In genomic region chr1:64563958-64564565, GRCh38 we compare ENCODE assay signal across 19 cellular contexts.
DNase-seq lines count a peak whose midpoint lies in the region; ATAC-seq and TF ChIP-seq lines count a peak whose summit lies in the region.
"Had no signal": no experiment of that assay in that cellular context is flagged by ENCODE, and none has a peak within 500 bp of the region (broad histone marks: within the 10 kb centered on the region; RNA-seq: fewer than 3 reads in every experiment).

No MANE protein-coding gene starts in this region.

- peaks cover 7% of the 10 kb centered on the region for H3F3A ChIP-seq in neural progenitor cell (ENCODE audit: low read depth)

- WGBS in H9 (ENCODE audit: extremely low coverage, insufficient read length, low lambda C conversion rate): no CpG with 5 or more reads among the region's 5 CpGs
- no CpG with 5 or more reads among the region's 5 CpGs for WGBS in mesendoderm (ENCODE audit: extremely low coverage, insufficient coverage, low lambda C conversion rate)

- no peaks in the 10 kb centered on the region for H3K9me3 ChIP-seq in H9 (ENCODE audit: control insufficient read depth, low read depth, low read length)
- no peaks in the 10 kb centered on the region for H3K9me3 ChIP-seq in neural progenitor cell (ENCODE audit: low read depth)
- H3K9me3 ChIP-seq in effector memory CD4-positive, alpha-beta T cell (ENCODE audit: control insufficient read depth, low read length): no peaks in the 10 kb centered on the region
- H3K9me3 ChIP-seq: BE2C had no signal

- no peak overlapping the region for H3K56ac ChIP-seq in H9 (ENCODE audit: insufficient read length, low read depth, low read length)
- no peak overlapping the region for H3K56ac ChIP-seq in mesendoderm (ENCODE audit: low read length)

- no peak overlapping the region for H3T11ph ChIP-seq in H9 (ENCODE audit: low read length)

- TF ChIP-seq CTCF in H9 (conservative IDR thresholded peaks at IDR 0.05): no peak
- no peak for TF ChIP-seq CTCF in neural progenitor cell (IDR thresholded peaks at IDR 0.05)

- no peak overlapping the region for H2AFZ ChIP-seq in H9 (ENCODE audit: low read length)
- no peak overlapping the region for H2AFZ ChIP-seq in neural progenitor cell (replicated peaks)

- H3K79me2 ChIP-seq in H9 (ENCODE audit: insufficient read depth, low read length) (0 out of 2 replicates have a peak, but pooled peaks cover 1% of the 10 kb centered on the region), mesendoderm (ENCODE audit: control insufficient read depth, insufficient read depth, low read length) (peaks cover 3% of the 10 kb centered on the region), neural progenitor cell (ENCODE audit: low read depth) (peaks cover 77% of the 10 kb centered on the region)

- H3K27me3 ChIP-seq in H9 (ENCODE audit: insufficient read depth, low read length) (no peaks in the 10 kb centered on the region), mesendoderm (ENCODE audit: insufficient read depth, low read length, poor library complexity) (no peaks in the 10 kb centered on the region), neural progenitor cell (no peaks in the 10 kb centered on the region)
- H3K27me3 ChIP-seq in effector memory CD4-positive, alpha-beta T cell (replicated peaks; ENCODE audit: control insufficient read depth, insufficient read depth, low read length, poor library complexity, severe bottlenecking): no peaks in the 10 kb centered on the region
- H3K27me3 ChIP-seq: BE2C had no signal

- no peaks in the 10 kb centered on the region for H3K4me1 ChIP-seq in H9 (ENCODE audit: insufficient read depth, low read length)
- peaks cover 7% of the 10 kb centered on the region for H3K4me1 ChIP-seq in mesendoderm (ENCODE audit: control insufficient read depth, low read depth, low read length)
- peaks cover 18% of the 10 kb centered on the region for H3K4me1 ChIP-seq in neural progenitor cell
- no peaks in the 10 kb centered on the region for H3K4me1 ChIP-seq in effector memory CD4-positive, alpha-beta T cell (ENCODE audit: control insufficient read depth, insufficient read depth, low read length, poor library complexity, severe bottlenecking)
- H3K4me1 ChIP-seq: BE2C had no signal

- peak overlapping the region in 2 of 3 experiments; percentile 24 to 47; a peak in 1 of 7 replicates for H3K27ac Mint-ChIP-seq in H9
- peak overlapping the region; percentile 76 for H3K27ac Mint-ChIP-seq in neural progenitor cell
- H3K27ac Mint-ChIP-seq: CD4-positive, CD25-positive, alpha-beta regulatory T cell; CD8-positive, alpha-beta memory T cell had no signal

- H2BK15ac ChIP-seq in H9 (ENCODE audit: low read depth, low read length): no peak overlapping the region
- H2BK15ac ChIP-seq in mesendoderm (replicated peaks; ENCODE audit: low read depth): no peak overlapping the region

- H3K23me2 ChIP-seq in H9 (ENCODE audit: insufficient read length, low read depth, low read length, poor library complexity, severe bottlenecking): no peaks in the 10 kb centered on the region

- peaks cover 53 to 56% of the 10 kb centered on the region in 2 experiments for H3K4me1 Mint-ChIP-seq in H9
- peaks cover 20% of the 10 kb centered on the region for H3K4me1 Mint-ChIP-seq in neural progenitor cell
- H3K4me1 Mint-ChIP-seq: CD4-positive, CD25-positive, alpha-beta regulatory T cell; CD8-positive, alpha-beta memory T cell had no signal

- no peak overlapping the region for H4K91ac ChIP-seq in H9 (ENCODE audit: insufficient read length, low read depth, low read length)

- no peak overlapping the region for H2BK5ac ChIP-seq in H9 (ENCODE audit: insufficient read length, low read length)
- H2BK5ac ChIP-seq in mesendoderm (ENCODE audit: low read length): no peak overlapping the region

- H3K14ac ChIP-seq in H9 (ENCODE audit: insufficient read depth, low read length): no peak overlapping the region

- H2BK120ac ChIP-seq in H9 (ENCODE audit: low read depth, low read length, poor library complexity, severe bottlenecking): no peak overlapping the region
- peak overlapping the region; percentile 73 for H2BK120ac ChIP-seq in mesendoderm (ENCODE audit: low read depth, low read length)

- H3K4ac ChIP-seq in H9 (ENCODE audit: low read depth, low read length) (no peak overlapping the region), mesendoderm (ENCODE audit: low read depth, low read length) (no peak overlapping the region)

- H3K27me3 Mint-ChIP-seq in H9 (ENCODE audit: low read depth) (no peaks in the 10 kb centered on the region), neural progenitor cell (ENCODE audit: insufficient read depth, low read depth) (peaks cover 2% of the 10 kb centered on the region)

- H3K4me3 ChIP-seq in mesendoderm (ENCODE audit: low read length) (no peak overlapping the region), neural progenitor cell (no peak overlapping the region)
- H3K4me3 ChIP-seq in effector memory CD4-positive, alpha-beta T cell (ENCODE audit: insufficient read depth, low read depth, low read length, poor library complexity, severe bottlenecking): no peak overlapping the region
- H3K4me3 ChIP-seq: HAP-1, K562 had no signal

- H3K18ac ChIP-seq in H9 (ENCODE audit: insufficient read length, low read depth, low read length): no peak overlapping the region
- no peak overlapping the region for H3K18ac ChIP-seq in mesendoderm (ENCODE audit: low read length)

- H3K4me2 ChIP-seq in H9 (ENCODE audit: insufficient read depth, insufficient read length, low read length) (no peak overlapping the region), mesendoderm (ENCODE audit: low read length) (no peak overlapping the region), neural progenitor cell (no peak overlapping the region)

- DNase-seq in H9 (no peak), NCI-H69 (lab: John Stamatoyannopoulos, UW) (peak; percentile 82), mesendoderm (peak; percentile 74), neural progenitor cell (ENCODE audit: low spot score) (no peak), NOMO-1 treated with DMSO at 0.1 percent for 48 hours (lab: John Stamatoyannopoulos, UW; ENCODE audit: unreplicated experiment) (no peak)
- no peak for DNase-seq in effector memory CD4-positive, alpha-beta T cell
- DNase-seq: ACHN; BE2C; C1 segment of cervical spinal cord; CD4-positive, CD25-positive, alpha-beta regulatory T cell; CD8-positive, alpha-beta memory T cell; COR-L47; DMS79 treated with DMSO at 0.1 percent for 48 hours; GF-D8; IMR-90 had no signal

- H4K20me1 ChIP-seq in H9 (ENCODE audit: control insufficient read depth, insufficient read depth, insufficient read length): no peaks in the 10 kb centered on the region
- peaks cover 2% of the 10 kb centered on the region for H4K20me1 ChIP-seq in neural progenitor cell (ENCODE audit: low read depth)

- H2BK12ac ChIP-seq in H9 (ENCODE audit: insufficient read length, low read depth, low read length): no peak overlapping the region

- H3K4me3 Mint-ChIP-seq in H9 (no peak overlapping the region), neural progenitor cell (no peak overlapping the region)
- H3K4me3 Mint-ChIP-seq: CD8-positive, alpha-beta memory T cell had no signal

- H3K79me1 ChIP-seq in H9 (ENCODE audit: insufficient read depth, low read depth, low read length, poor library complexity, severe bottlenecking): peaks cover 6% of the 10 kb centered on the region
- peaks cover 9% of the 10 kb centered on the region for H3K79me1 ChIP-seq in mesendoderm (ENCODE audit: low read length)

- no peak overlapping the region for H2BK20ac ChIP-seq in H9 (ENCODE audit: low read depth, low read length, poor library complexity, severe bottlenecking)

- no peak overlapping the region for H4K8ac ChIP-seq in H9 (replicated peaks; ENCODE audit: insufficient read length, low read depth, low read length)
- H4K8ac ChIP-seq in mesendoderm (ENCODE audit: low read depth, low read length): no peak overlapping the region

- H3K9me3 Mint-ChIP-seq in H9: peaks cover 0 to 13% of the 10 kb centered on the region in 2 experiments; a peak in 4 of 5 replicates
- peaks cover 35% of the 10 kb centered on the region for H3K9me3 Mint-ChIP-seq in neural progenitor cell

- no peak overlapping the region for H3K27ac ChIP-seq in H9 (ENCODE audit: insufficient read length, low read depth, low read length)
- no peak overlapping the region for H3K27ac ChIP-seq in mesendoderm (ENCODE audit: low read depth, low read length)
- no peak overlapping the region for H3K27ac ChIP-seq in neural progenitor cell
- H3K27ac ChIP-seq in effector memory CD4-positive, alpha-beta T cell (ENCODE audit: insufficient read depth, low read length, poor library complexity, severe bottlenecking): no peak overlapping the region

- no peak overlapping the region for H3K9ac ChIP-seq in H9 (ENCODE audit: extremely low read depth, insufficient read length, low read length)
- no peak overlapping the region for H3K9ac ChIP-seq in mesendoderm (ENCODE audit: low read length)
- H3K9ac ChIP-seq in neural progenitor cell: no peak overlapping the region

- H3K23ac ChIP-seq in H9 (ENCODE audit: insufficient read length, low read depth, low read length) (no peak overlapping the region), mesendoderm (ENCODE audit: low read length) (no peak overlapping the region)

- ATAC-seq in HG03039 (IDR thresholded peaks at IDR 0.05; ENCODE audit: unreplicated experiment) (no peak), GM18858 (IDR thresholded peaks at IDR 0.05; ENCODE audit: unreplicated experiment) (no peak)
- ATAC-seq: K562 had no signal

- peaks cover 17 to 36% (median 27%) of the 10 kb centered on the region in 3 experiments for H3K36me3 Mint-ChIP-seq in H9 (ENCODE audit: insufficient read depth in 1 of 3, low read depth in 3 of 3)
- H3K36me3 Mint-ChIP-seq in neural progenitor cell: peaks cover 54% of the 10 kb centered on the region
- H3K36me3 Mint-ChIP-seq: CD4-positive, CD25-positive, alpha-beta regulatory T cell; CD8-positive, alpha-beta memory T cell had no signal

- no peaks in the 10 kb centered on the region for H3K36me3 ChIP-seq in mesendoderm (ENCODE audit: control insufficient read depth, insufficient read depth, low read length)
- peaks cover 15% of the 10 kb centered on the region for H3K36me3 ChIP-seq in neural progenitor cell
- no peaks in the 10 kb centered on the region for H3K36me3 ChIP-seq in effector memory CD4-positive, alpha-beta T cell (ENCODE audit: control insufficient read depth, insufficient read depth, low read length)
- H3K36me3 ChIP-seq: BE2C had no signal

- no peak overlapping the region for H2AK5ac ChIP-seq in H9 (ENCODE audit: insufficient read length, low read length)
- H2AK5ac ChIP-seq in mesendoderm (ENCODE audit: low read length): no peak overlapping the region

- H4K5ac ChIP-seq in H9 (ENCODE audit: insufficient read length, low read depth, low read length): no peak overlapping the region
- no peak overlapping the region for H4K5ac ChIP-seq in mesendoderm (ENCODE audit: low read length)

Comparison
In these comparisons a context has a peak if more than half of its experiments do, and no peak if none do; other contexts are left out.
1. DNase-seq: peak in NCI-H69 (single experiment) and mesendoderm (single experiment); none in H9 (single experiment), neural progenitor cell (single experiment), NOMO-1 treated with DMSO at 0.1 percent for 48 hours (single experiment) and effector memory CD4-positive, alpha-beta T cell (0 of 3).